ENCODE assay signal across 8 cellular contexts in genomic region chr13:37059848-37060192, GRCh38. TPM values are rescaled to one million over a fixed set of nuclear protein-coding genes. Genes with fewer than 3 reads are reported as not detected.
DNase-seq lines count a peak whose midpoint lies in the region; ATAC-seq, FAIRE-seq and TF ChIP-seq lines count a peak whose summit lies in the region.

No MANE protein-coding gene starts in this region.

- H2AFZ ChIP-seq in neural cell (ENCODE audit: low read depth, low read length), result peak overlapping the region; percentile 85

- no peak for DNase-seq in activated naive CD4-positive, alpha-beta T cell treated with anti-CD3 and anti-CD28 coated beads for 36 hours
- no peak for DNase-seq in activated naive CD4-positive, alpha-beta T cell (lab: John Stamatoyannopoulos, UW)
- no peak for DNase-seq in colonic mucosa
- DNase-seq in AG20443 (ENCODE audit: low spot score), result no peak
- DNase-seq in GM12892 (ENCODE audit: insufficient read length), result no peak
- DNase-seq in DMS53 treated with DMSO at 0.1 percent for 48 hours (lab: John Stamatoyannopoulos, UW; ENCODE audit: unreplicated experiment), result no peak

- no peak for TF ChIP-seq CTCF in colonic mucosa (IDR thresholded peaks at IDR 0.05)
- peak; percentile 22 for TF ChIP-seq CTCF in neural cell (IDR thresholded peaks at IDR 0.05; ENCODE audit: poor library complexity, severe bottlenecking)

- H3K36me3 Mint-ChIP-seq in activated naive CD4-positive, alpha-beta T cell treated with anti-CD3 and anti-CD28 coated beads for 36 hours (ENCODE audit: low read depth), result peaks cover 16% of the 10 kb centered on the region

- H3K4me3 Mint-ChIP-seq in activated naive CD4-positive, alpha-beta T cell treated with anti-CD3 and anti-CD28 coated beads for 36 hours, result peak overlapping the region; percentile 97

- H3K9me3 ChIP-seq in colonic mucosa, result no peaks in the 10 kb centered on the region
- H3K9me3 ChIP-seq in neural cell (ENCODE audit: low read length), result no peaks in the 10 kb centered on the region

- H3K4me1 Mint-ChIP-seq in activated naive CD4-positive, alpha-beta T cell treated with anti-CD3 and anti-CD28 coated beads for 36 hours (ENCODE audit: low read depth), result peaks cover 28% of the 10 kb centered on the region

- peaks cover 22% of the 10 kb centered on the region for H3K79me2 ChIP-seq in neural cell (replicated peaks; ENCODE audit: insufficient read depth, low read length)

- H3K4me1 ChIP-seq in colonic mucosa, result peaks cover 5% of the 10 kb centered on the region

- peaks cover 1% of the 10 kb centered on the region for H3K27me3 Mint-ChIP-seq in activated naive CD4-positive, alpha-beta T cell treated with anti-CD3 and anti-CD28 coated beads for 36 hours (ENCODE audit: low read depth)

- no peaks in the 10 kb centered on the region for H4K20me1 ChIP-seq in neural cell (ENCODE audit: insufficient read depth)

- ATAC-seq in HG03521 (IDR thresholded peaks at IDR 0.05; ENCODE audit: unreplicated experiment), result peak; percentile 2

- peak overlapping the region; percentile 66 for H3K4me2 ChIP-seq in neural cell (ENCODE audit: low read length)

- peaks cover 3% of the 10 kb centered on the region for H3K9me3 Mint-ChIP-seq in activated naive CD4-positive, alpha-beta T cell treated with anti-CD3 and anti-CD28 coated beads for 36 hours

- H3F3A ChIP-seq in neural cell (ENCODE audit: insufficient read depth, low read length, poor library complexity, severe bottlenecking), result no peaks in the 10 kb centered on the region

- peak overlapping the region; percentile 69 for H3K27ac ChIP-seq in colonic mucosa
- peak overlapping the region; percentile 90 for H3K27ac ChIP-seq in neural cell (ENCODE audit: low read length)

- H3K4me3 ChIP-seq in colonic mucosa (peak overlapping the region; percentile 78), neural cell (ENCODE audit: low read length) (peak overlapping the region; percentile 88)

- TF ChIP-seq POLR2A in GM12892 (IDR thresholded peaks at IDR 0.05; ENCODE audit: low read depth, low read length), result no peak

- intact Hi-C loops in activated naive CD4-positive, alpha-beta T cell treated with anti-CD3 and anti-CD28 coated beads for 36 hours (cut with micrococcal nuclease), result loop anchor here (1.0 to 2.0 kb wide), 5 partner anchors 60 to 1978 kb away; partner anchors contain the start of genes EXOSC8, NHLRC3, PROSER1 and RFXAP
- intact Hi-C loops in colonic mucosa (cut with DNase I), result loop anchor here (5.0 kb wide), 1 partner anchor 58 kb away; the partner anchor contains the start of gene EXOSC8

- no peak for TF ChIP-seq EP300 in neural cell (conservative IDR thresholded peaks at IDR 0.05; ENCODE audit: poor library complexity, severe bottlenecking)

- no peaks in the 10 kb centered on the region for H3K9me2 ChIP-seq in neural cell (ENCODE audit: insufficient read depth, low read length)

- H3K27me3 ChIP-seq in colonic mucosa (no peaks in the 10 kb centered on the region), neural cell (ENCODE audit: insufficient read depth, low read depth, low read length) (no peaks in the 10 kb centered on the region)

- no peaks in the 10 kb centered on the region for H3K36me3 ChIP-seq in colonic mucosa
- H3K36me3 ChIP-seq in neural cell (ENCODE audit: insufficient read depth, low read length), result no peaks in the 10 kb centered on the region

- no peak for TF ChIP-seq RAD21 in neural cell (conservative IDR thresholded peaks at IDR 0.05)

- peak overlapping the region; percentile 90 for H3K27ac Mint-ChIP-seq in activated naive CD4-positive, alpha-beta T cell treated with anti-CD3 and anti-CD28 coated beads for 36 hours

- CTCF ChIA-PET in activated naive CD4-positive, alpha-beta T cell treated with anti-CD3 and anti-CD28 coated beads for 36 hours (lab: Charles Lee), result no interaction called here

- peak overlapping the region; percentile 21 to 92 for H3K9ac ChIP-seq in colonic mucosa (ENCODE audit: low read depth in 2 of 2, low read length in 2 of 2)
- H3K9ac ChIP-seq in neural cell (ENCODE audit: low read length), result peak overlapping the region; percentile 96

- FAIRE-seq in GM12892 (lab: Jason Lieb, UNC), result no peak

TF ChIP-seq in neural cell, 6 proteins besides CTCF, POLR2A, EP300 and RAD21:
- no peak for TF ChIP-seq REST (IDR thresholded peaks at IDR 0.05; ENCODE audit: borderline replicate concordance)
- no peak for TF ChIP-seq MXI1 (conservative IDR thresholded peaks at IDR 0.05; ENCODE audit: poor library complexity, severe bottlenecking)
- TF ChIP-seq EZH2 (IDR thresholded peaks at IDR 0.05; ENCODE audit: borderline replicate concordance, insufficient read depth, low read length, poor library complexity, severe bottlenecking), result no peak
- no peak for TF ChIP-seq TAF1 (IDR thresholded peaks at IDR 0.05; ENCODE audit: low read depth)
- TF ChIP-seq SMC3 (conservative IDR thresholded peaks at IDR 0.05; ENCODE audit: poor library complexity), result no peak
- no peak for TF ChIP-seq POLR2AphosphoS5 (IDR thresholded peaks at IDR 0.05)

RNA-seq across cellular contexts. Expression of gene SUPT20H, which starts 0.3 kb away (rescaled TPM):
- 10 to 100 TPM; 51.0 to 57.7 TPM for total RNA-seq in activated naive CD4-positive, alpha-beta T cell treated with anti-CD3 and anti-CD28 coated beads for 36 hours
- total RNA-seq in colonic mucosa, result 10 to 100 TPM; 40.5 to 42.2 TPM
- 80.7 and 89.2 TPM in 2 replicates for polyA plus RNA-seq in neural cell
- polyA minus RNA-seq in neural cell, result 152 and 179 TPM in 2 replicates
- polyA plus RNA-seq in GM12892 (2012; ENCODE audit: missing spikeins), result 38.8 TPM

RNA-seq across cellular contexts. Expression of gene CSNK1A1L, which starts 45.6 kb away (rescaled TPM):
- not detected for total RNA-seq in activated naive CD4-positive, alpha-beta T cell treated with anti-CD3 and anti-CD28 coated beads for 36 hours
- not detected for total RNA-seq in colonic mucosa
- polyA plus RNA-seq in neural cell, result not detected in 2 replicates
- polyA minus RNA-seq in neural cell, result not detected in 2 replicates
- not detected for polyA plus RNA-seq in GM12892 (2012; ENCODE audit: missing spikeins)

RNA-seq across cellular contexts. Expression of gene EXOSC8, which starts 59.2 kb away (rescaled TPM):
- 100 to 1,000 TPM; 171 to 184 TPM for total RNA-seq in activated naive CD4-positive, alpha-beta T cell treated with anti-CD3 and anti-CD28 coated beads for 36 hours
- 10 to 100 TPM; 22.6 to 44.7 TPM for total RNA-seq in colonic mucosa
- polyA plus RNA-seq in neural cell, result 68.4 and 81.4 TPM in 2 replicates
- 26.1 and 33.5 TPM in 2 replicates for polyA minus RNA-seq in neural cell
- polyA plus RNA-seq in GM12892 (2012; ENCODE audit: missing spikeins), result 78.5 TPM
